23 cellular contexts compared by ENCODE assay signal in the genomic region with DNA sequence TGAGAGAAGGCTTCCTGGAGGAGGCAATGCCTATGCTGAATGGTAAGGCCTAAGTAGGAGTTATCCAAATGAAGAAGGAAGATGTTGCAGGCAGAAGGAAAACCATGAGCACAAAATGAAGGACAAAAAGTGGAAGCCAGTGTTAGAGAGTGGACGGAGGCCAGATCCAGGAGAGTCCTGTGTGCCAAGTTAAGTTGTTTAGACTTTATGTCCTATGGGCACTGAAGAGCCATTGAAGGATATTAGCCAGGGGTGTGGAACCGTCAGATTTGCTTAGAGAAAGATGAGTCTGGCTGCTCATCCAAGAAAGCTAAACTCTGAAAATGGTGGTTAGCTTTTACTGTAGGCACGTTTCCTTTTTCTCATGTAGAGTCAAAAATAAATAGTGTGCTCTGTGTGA.
"Had no signal": no experiment of that assay in that cellular context is flagged by ENCODE, and none has a peak within 500 bp of the region (broad histone marks: within the 10 kb centered on the region; RNA-seq: fewer than 3 reads in every experiment).

No MANE protein-coding gene starts in this region.

- ATAC-seq: effector memory CD8-positive, alpha-beta T cell; esophagus mucosa; foreskin keratinocyte; gastrocnemius medialis; gastroesophageal sphincter had no signal

- H3K36me3 ChIP-seq: colonic mucosa, esophagus muscularis mucosa, esophagus squamous epithelium, gastrocnemius medialis had no signal

- H3K27ac Mint-ChIP-seq: dendritic cell treated with granulocyte-macrophage colony-stimulating factor and Interleukin-4, amounts not matched to agents 40 ng/mL and 50 ng/mL, for 4 days; effector memory CD8-positive, alpha-beta T cell; endodermal cell had no signal

- H3K27ac ChIP-seq: colonic mucosa, coronary artery, dorsolateral prefrontal cortex, epithelial cell of prostate, esophagus muscularis mucosa, esophagus squamous epithelium, foreskin keratinocyte, gastrocnemius medialis, gastroesophageal sphincter had no signal

- H3K9me3 ChIP-seq: colonic mucosa, esophagus muscularis mucosa, esophagus squamous epithelium, gastrocnemius medialis, gastroesophageal sphincter had no signal

- H3K27me3 ChIP-seq: colonic mucosa, dorsolateral prefrontal cortex, esophagus muscularis mucosa, esophagus squamous epithelium, foreskin keratinocyte, gastrocnemius medialis, gastroesophageal sphincter had no signal

- H3K27me3 Mint-ChIP-seq: dendritic cell treated with granulocyte-macrophage colony-stimulating factor and Interleukin-4, amounts not matched to agents 40 ng/mL and 50 ng/mL, for 4 days; effector memory CD8-positive, alpha-beta T cell had no signal

- H3K9me3 Mint-ChIP-seq: dendritic cell treated with granulocyte-macrophage colony-stimulating factor and Interleukin-4, amounts not matched to agents 40 ng/mL and 50 ng/mL, for 4 days; effector memory CD8-positive, alpha-beta T cell; endodermal cell had no signal

- DNase-seq: colonic mucosa; cortex of kidney; dermis blood vessel endothelial cell; dorsolateral prefrontal cortex; effector CD4-positive, alpha-beta T cell; effector CD8-positive, alpha-beta T cell; effector memory CD4-positive, alpha-beta T cell; effector memory CD8-positive, alpha-beta T cell; endodermal cell; erythroblast; esophagus squamous epithelium; foreskin fibroblast; foreskin keratinocyte; foreskin melanocyte; gastrocnemius medialis; glutamatergic neuron; head of caudate nucleus had no signal

- H3K4me3 Mint-ChIP-seq: dendritic cell treated with granulocyte-macrophage colony-stimulating factor and Interleukin-4, amounts not matched to agents 40 ng/mL and 50 ng/mL, for 4 days; effector memory CD8-positive, alpha-beta T cell; endodermal cell had no signal

- H3K4me3 ChIP-seq: colonic mucosa, coronary artery, dorsolateral prefrontal cortex, esophagus muscularis mucosa, esophagus squamous epithelium, gastrocnemius medialis, gastroesophageal sphincter had no signal

- H3K4me1 ChIP-seq: colonic mucosa, foreskin keratinocyte, gastrocnemius medialis had no signal
